In genomic region chr17:34980353-34980680, GRCh38 we compare ENCODE assay signal across 8 cellular contexts. TPM values are rescaled to one million over a fixed set of nuclear protein-coding genes. Genes with fewer than 3 reads are reported as not detected.
A peak's percentile ranks its signal among the peaks of the same experiment; 100 is the strongest.
DNase-seq lines count a peak whose midpoint lies in the region; ATAC-seq and TF ChIP-seq lines count a peak whose summit lies in the region.

Gene LIG3 (plus strand): TSS chr17:34980512. CDS start chr17:34983006, 2,494 bp downstream.

- ATAC-seq in GM19395 (IDR thresholded peaks at IDR 0.05; ENCODE audit: unreplicated experiment) (peak; percentile 79), HG03558 (IDR thresholded peaks at IDR 0.05; ENCODE audit: extremely low read depth, unreplicated experiment) (peak; percentile 60), left lung (peak; percentile 89)

- H3K36me3 Mint-ChIP-seq in dendritic cell treated with granulocyte-macrophage colony-stimulating factor and Interleukin-4, amounts not matched to agents 40 ng/mL and 50 ng/mL, for 4 days (ENCODE audit: low read depth) = peaks cover 27% of the 10 kb centered on the region

- no peaks in the 10 kb centered on the region for H3K9me3 ChIP-seq in left lung

- peak within 1 kb of the TSS; percentile 97 for H3K27ac Mint-ChIP-seq in dendritic cell treated with granulocyte-macrophage colony-stimulating factor and Interleukin-4, amounts not matched to agents 40 ng/mL and 50 ng/mL, for 4 days

- peaks cover 32% of the 10 kb centered on the region for H3K4me1 Mint-ChIP-seq in dendritic cell treated with granulocyte-macrophage colony-stimulating factor and Interleukin-4, amounts not matched to agents 40 ng/mL and 50 ng/mL, for 4 days (ENCODE audit: low read depth)

- H3K27me3 ChIP-seq in left lung = no peaks in the 10 kb centered on the region

- no peaks in the 10 kb centered on the region for H3K9me3 Mint-ChIP-seq in dendritic cell treated with granulocyte-macrophage colony-stimulating factor and Interleukin-4, amounts not matched to agents 40 ng/mL and 50 ng/mL, for 4 days

- H3K27me3 Mint-ChIP-seq in dendritic cell treated with granulocyte-macrophage colony-stimulating factor and Interleukin-4, amounts not matched to agents 40 ng/mL and 50 ng/mL, for 4 days = no peaks in the 10 kb centered on the region

- H3K4me3 Mint-ChIP-seq in dendritic cell treated with granulocyte-macrophage colony-stimulating factor and Interleukin-4, amounts not matched to agents 40 ng/mL and 50 ng/mL, for 4 days = peak within 1 kb of the TSS; percentile 93

- DNase-seq in C1 segment of cervical spinal cord (lab: John Stamatoyannopoulos, UW) = peak; percentile 61 to 96 (median 90)
- DNase-seq in NCI-H748 treated with DMSO at 0.1 percent for 48 hours (lab: John Stamatoyannopoulos, UW) = peak; percentile 83
- peak; percentile 91 to 92 for DNase-seq in activated CD4-positive, alpha-beta T cell treated with anti-CD3 and anti-CD28 coated beads, Interleukin-2, amount 50 U/mL, for 24 hours (ENCODE audit: low read depth in 1 of 2, low spot score in 1 of 2)
- DNase-seq in left lung = peak; percentile 95 to 98
- peak; percentile 94 for DNase-seq in stimulated activated CD4-positive, alpha-beta T cell treated with anti-CD3 and anti-CD28 coated beads, Interleukin-2, amount 100 ng/mL, for 4 hours (ENCODE audit: low read depth)

- intact Hi-C loops in dendritic cell treated with granulocyte-macrophage colony-stimulating factor and Interleukin-4, amounts not matched to agents 40 ng/mL and 50 ng/mL, for 4 days (cut with micrococcal nuclease) = loop anchor here (1.0 to 10.0 kb wide), 2 partner anchors 19 to 556 kb away; partner anchors contain the start of genes CCT6B and ZNF830
- intact Hi-C loops in left lung (cut with DNase I) = no loop called here

- peak within 1 kb of the TSS; percentile 88 to 93 for H3K4me3 ChIP-seq in left lung

- H3K27ac ChIP-seq in left lung = peak within 1 kb of the TSS; percentile 99

- no peak for TF ChIP-seq CTCF in left lung (IDR thresholded peaks at IDR 0.05)

- peaks cover 10 to 40% of the 10 kb centered on the region in 2 donors for H3K4me1 ChIP-seq in left lung

- peaks cover 0 to 6% of the 10 kb centered on the region in 2 donors for H3K36me3 ChIP-seq in left lung

RNA-seq across cellular contexts. Expression of gene LIG3, which starts in this region (rescaled TPM):
- 10 to 100 TPM; 27.5 to 30.1 TPM for total RNA-seq in left lung

Comparison
In these comparisons a context has a peak if more than half of its experiments do, and no peak if none do; other contexts are left out.
1. Peak in every context shown above with its lines: DNase-seq, ATAC-seq, H3K4me3 ChIP-seq and H3K27ac ChIP-seq.